In the genomic region with DNA sequence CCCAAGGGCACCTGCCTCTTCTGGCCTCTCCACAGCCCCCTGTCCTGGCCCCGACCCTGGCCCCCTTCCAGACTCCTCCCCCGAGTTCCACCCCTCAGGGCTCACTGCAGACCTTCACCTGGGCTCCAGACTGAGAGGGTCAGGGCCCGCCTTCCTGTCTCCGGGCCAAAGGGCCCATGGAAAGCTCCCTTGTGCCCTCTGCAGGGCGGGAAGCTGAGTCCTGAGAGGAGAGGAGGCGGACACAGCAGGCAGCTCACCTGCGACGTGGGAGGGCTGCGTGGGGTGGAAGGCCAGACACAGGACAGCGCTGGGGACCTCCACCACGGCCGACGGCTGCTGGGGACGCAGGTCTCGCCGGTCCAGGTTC, we compare ENCODE assay signal across 9 cellular contexts. TPM values are rescaled to one million over a fixed set of nuclear protein-coding genes. Genes with fewer than 3 reads are reported as not detected.
DNase-seq lines count a peak whose midpoint lies in the region; ATAC-seq and TF ChIP-seq lines count a peak whose summit lies in the region.
"Had no signal": no experiment of that assay in that cellular context is flagged by ENCODE, and none has a peak within 500 bp of the region (broad histone marks: within the 10 kb centered on the region; RNA-seq: fewer than 3 reads in every experiment).

No MANE protein-coding gene starts in this region.

- H3K27me3 ChIP-seq in CD8-positive, alpha-beta memory T cell (ENCODE audit: insufficient read depth, low read length, poor library complexity, severe bottlenecking): no peaks in the 10 kb centered on the region

- ATAC-seq in T-helper 17 cell (no peak), GM18907 (IDR thresholded peaks at IDR 0.05; ENCODE audit: unreplicated experiment) (no peak)
- peak; percentile 15 for ATAC-seq in stimulated activated naive CD8-positive, alpha-beta T cell treated with anti-CD3 and anti-CD28 coated beads, Interleukin-15, Interleukin-2, amounts not matched to agents 100 U/mL and 50 U/mL, for 24 hours

- DNase-seq in HFFc6 (no peak), T-helper 17 cell (no peak), iPS DF 4.7 (ENCODE audit: extremely low read depth, low spot score) (peak; percentile 16), NCI-H524 (lab: John Stamatoyannopoulos, UW) (no peak), SIG-M5 treated with dmso at 0.1 percent for 504 hours (lab: John Stamatoyannopoulos, UW; ENCODE audit: unreplicated experiment) (no peak)
- DNase-seq in stimulated activated naive CD8-positive, alpha-beta T cell treated with anti-CD3 and anti-CD28 coated beads, Interleukin-15, Interleukin-2, amounts not matched to agents 100 U/mL and 50 U/mL, for 24 hours: no peak
- no peak for DNase-seq in CD8-positive, alpha-beta memory T cell
- DNase-seq: naive B cell had no signal

- no peaks in the 10 kb centered on the region for H3K4me1 ChIP-seq in CD8-positive, alpha-beta memory T cell (ENCODE audit: insufficient read depth, low read length)

- H3K4me1 Mint-ChIP-seq in HFFc6 (ENCODE audit: low read depth): peaks cover 28% of the 10 kb centered on the region
- peaks cover 2% of the 10 kb centered on the region for H3K4me1 Mint-ChIP-seq in T-helper 17 cell
- no peaks in the 10 kb centered on the region for H3K4me1 Mint-ChIP-seq in CD8-positive, alpha-beta memory T cell
- H3K4me1 Mint-ChIP-seq: naive B cell had no signal

- no peak overlapping the region for H3K4me3 ChIP-seq in CD8-positive, alpha-beta memory T cell (ENCODE audit: low read length)

- H3K27ac Mint-ChIP-seq in HFFc6 (peak overlapping the region; percentile 94), T-helper 17 cell (peak overlapping the region; percentile 14)
- no peak overlapping the region for H3K27ac Mint-ChIP-seq in CD8-positive, alpha-beta memory T cell

- no peak overlapping the region for H3K27ac ChIP-seq in CD8-positive, alpha-beta memory T cell (ENCODE audit: low read depth, low read length)

- H3K27me3 Mint-ChIP-seq in HFFc6 (ENCODE audit: insufficient read depth): peaks cover 24% of the 10 kb centered on the region
- H3K27me3 Mint-ChIP-seq in T-helper 17 cell: no peaks in the 10 kb centered on the region
- H3K27me3 Mint-ChIP-seq in CD8-positive, alpha-beta memory T cell: no peaks in the 10 kb centered on the region
- H3K27me3 Mint-ChIP-seq: naive B cell had no signal

- H3K36me3 Mint-ChIP-seq in HFFc6 (ENCODE audit: low read depth) (peaks cover 13% of the 10 kb centered on the region; the same call in 1 of the 2 replicates), T-helper 17 cell (ENCODE audit: low read depth) (no peaks in the 10 kb centered on the region)
- peaks cover 0 to 35% (median 6%) of the 10 kb centered on the region in 3 donors for H3K36me3 Mint-ChIP-seq in CD8-positive, alpha-beta memory T cell

- no peaks in the 10 kb centered on the region for H3K9me3 ChIP-seq in T-helper 17 cell (ENCODE audit: control insufficient read depth, low read length, poor library complexity, severe bottlenecking)
- H3K9me3 ChIP-seq in CD8-positive, alpha-beta memory T cell (ENCODE audit: low read length): no peaks in the 10 kb centered on the region

- CTCF ChIA-PET in CD8-positive, alpha-beta memory T cell (lab: Charles Lee): interaction anchor here (1.1 kb wide), 1 partner anchor 66 kb away, joined by 3 read pairs; the partner anchor contains the start of gene PKN3

- no peak for TF ChIP-seq CTCF in HFFc6 (IDR thresholded peaks at IDR 0.05)

- peak overlapping the region; percentile 32; the same call in 1 of the 2 replicates for H3K4me3 Mint-ChIP-seq in HFFc6
- no peak overlapping the region for H3K4me3 Mint-ChIP-seq in T-helper 17 cell
- no peak overlapping the region for H3K4me3 Mint-ChIP-seq in CD8-positive, alpha-beta memory T cell
- H3K4me3 Mint-ChIP-seq: naive B cell had no signal

- no peaks in the 10 kb centered on the region for H3K9me3 Mint-ChIP-seq in HFFc6
- no peaks in the 10 kb centered on the region for H3K9me3 Mint-ChIP-seq in CD8-positive, alpha-beta memory T cell
- H3K9me3 Mint-ChIP-seq: naive B cell had no signal

- H3K36me3 ChIP-seq in CD8-positive, alpha-beta memory T cell (ENCODE audit: insufficient read depth, low read length): peaks cover 15% of the 10 kb centered on the region

- POLR2A ChIA-PET in CD8-positive, alpha-beta memory T cell (lab: Charles Lee): no interaction called here

RNA-seq across cellular contexts. Expression of gene DYNC2I2, which starts 20.6 kb away (rescaled TPM):
- total RNA-seq in HFFc6 (2021; fragmentation: NEBNext Ultra II Directional; extraction: Animal tissue kit (Norgen Biotek cat#: 25700)): 10 to 100 TPM; 34.5 to 51.7 (median 49.9) TPM
- 1 to 10 TPM; 3.7 to 3.8 TPM for total RNA-seq in T-helper 17 cell
- total RNA-seq in CD8-positive, alpha-beta memory T cell: 10 to 100 TPM; 67.7 to 68.6 TPM
- 3.0 TPM for polyA plus RNA-seq in CD8-positive, alpha-beta memory T cell

RNA-seq across cellular contexts. Expression of gene SET, which starts 53.0 kb away (rescaled TPM):
- total RNA-seq in HFFc6 (2021; fragmentation: NEBNext Ultra II Directional; extraction: Animal tissue kit (Norgen Biotek cat#: 25700)): 100 to 1,000 TPM; 297 to 358 (median 343) TPM
- 100 to 1,000 TPM; 223 to 231 TPM for total RNA-seq in T-helper 17 cell
- total RNA-seq in CD8-positive, alpha-beta memory T cell: 1,000 to 10,000 TPM in 1 of 2 experiments, 100 to 1,000 TPM in 1; 939 to 1,027 TPM
- polyA plus RNA-seq in CD8-positive, alpha-beta memory T cell: 229 TPM

Comparison
In these comparisons a context has a peak if more than half of its experiments do, and no peak if none do; other contexts are left out.
1. H3K27ac Mint-ChIP-seq: peak in HFFc6 (single experiment) and T-helper 17 cell (single experiment); none in CD8-positive, alpha-beta memory T cell (0 of 8).
2. RNA of gene DYNC2I2, which starts 20.6 kb away (total RNA-seq): 67.7 to 68.6 TPM in CD8-positive, alpha-beta memory T cell and 34.5 to 51.7 TPM in HFFc6; 3.7 to 3.8 TPM in T-helper 17 cell; every median in the first group is over 4 times any median in the second.